Comparison of ENCODE assay signal across 24 cellular contexts in the genomic region with DNA sequence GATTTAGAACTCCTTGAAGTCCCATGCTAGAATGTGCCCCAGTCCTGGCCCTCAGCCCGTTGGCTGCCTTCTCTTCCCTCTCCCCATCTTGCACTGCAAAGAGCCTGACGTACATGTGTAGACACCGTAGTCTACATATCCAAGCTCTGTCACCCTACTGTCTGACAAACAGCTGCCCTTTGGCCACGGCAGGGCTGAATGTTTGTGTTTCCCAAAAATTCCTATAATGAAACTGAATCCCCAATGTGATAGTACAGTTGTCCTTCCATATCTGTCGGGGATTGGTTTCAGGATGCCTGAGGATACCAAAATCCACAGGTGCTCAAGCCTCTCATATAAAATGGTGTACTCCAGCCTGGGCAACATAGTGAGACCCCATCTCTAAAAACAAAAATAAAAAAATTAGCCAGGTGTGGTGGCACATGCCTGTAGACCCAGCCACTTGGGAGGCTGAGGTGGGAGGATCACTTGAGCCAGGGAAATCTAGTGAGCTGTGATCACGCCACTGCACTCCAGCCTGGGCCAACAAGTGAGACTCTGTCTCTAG.
"Had no signal": no experiment of that assay in that cellular context is flagged by ENCODE, and none has a peak within 500 bp of the region (broad histone marks: within the 10 kb centered on the region; RNA-seq: fewer than 3 reads in every experiment).

No MANE protein-coding gene starts in this region.

- H3K4me3 ChIP-seq: dorsolateral prefrontal cortex, hepatocyte, lung, spleen, tibial artery, upper lobe of left lung, uterus had no signal

- H3K27me3 ChIP-seq: dorsolateral prefrontal cortex, hepatocyte, spleen, tibial artery, upper lobe of left lung, uterus had no signal

- H3K27ac Mint-ChIP-seq: progenitor cell of endocrine pancreas; stimulated activated memory B cell treated with anti-CD40 and anti-IgM and Interleukin-4, amounts not matched to agents 10 μg/mL and 1 μg/mL and 100 μg/mL, for 72 hours; stimulated activated naive CD8-positive, alpha-beta T cell treated with anti-CD3 and anti-CD28 coated beads, Interleukin-15, Interleukin-2, amounts not matched to agents 100 ng/mL and 50 ng/mL, for 24 hours had no signal

- H3K4me1 ChIP-seq: tibial artery, uterus had no signal

- H3K4me3 Mint-ChIP-seq: naive thymus-derived CD8-positive, alpha-beta T cell; neural crest cell; stimulated activated memory B cell treated with anti-CD40 and anti-IgM and Interleukin-4, amounts not matched to agents 10 μg/mL and 1 μg/mL and 100 μg/mL, for 72 hours; stimulated activated naive CD8-positive, alpha-beta T cell treated with anti-CD3 and anti-CD28 coated beads, Interleukin-15, Interleukin-2, amounts not matched to agents 100 ng/mL and 50 ng/mL, for 24 hours had no signal

- H3K27ac ChIP-seq: hepatocyte, spleen, tibial artery, upper lobe of left lung, uterus had no signal

- DNase-seq: cortex of kidney; dorsolateral prefrontal cortex; effector CD8-positive, alpha-beta T cell; foreskin melanocyte; head of caudate nucleus; kidney; left colon; left ventricle myocardium superior; mesenchymal stem cell; naive thymus-derived CD8-positive, alpha-beta T cell; right cardiac atrium; spleen; stimulated activated CD4-positive, alpha-beta T cell treated with anti-CD3 and anti-CD28 coated beads, Interleukin-15, amount 100 ng/mL, for 24 hours; stimulated activated CD4-positive, alpha-beta T cell treated with anti-CD3 and anti-CD28 coated beads, Interleukin-1b, Interleukin-23, amount 100 ng/mL, for 48 hours; stimulated activated CD4-positive, alpha-beta T cell treated with anti-CD3 and anti-CD28 coated beads, Interleukin-4, amount 100 ng/mL, for 24 hours; tibial artery; upper lobe of left lung; uterus had no signal

- H3K36me3 Mint-ChIP-seq: stimulated activated memory B cell treated with anti-CD40 and anti-IgM and Interleukin-4, amounts not matched to agents 10 μg/mL and 1 μg/mL and 100 μg/mL, for 72 hours had no signal

- H3K9me3 Mint-ChIP-seq: naive thymus-derived CD8-positive, alpha-beta T cell; neural crest cell; stimulated activated memory B cell treated with anti-CD40 and anti-IgM and Interleukin-4, amounts not matched to agents 10 μg/mL and 1 μg/mL and 100 μg/mL, for 72 hours; stimulated activated naive CD8-positive, alpha-beta T cell treated with anti-CD3 and anti-CD28 coated beads, Interleukin-15, Interleukin-2, amounts not matched to agents 100 ng/mL and 50 ng/mL, for 24 hours had no signal

- H3K27me3 Mint-ChIP-seq: stimulated activated memory B cell treated with anti-CD40 and anti-IgM and Interleukin-4, amounts not matched to agents 10 μg/mL and 1 μg/mL and 100 μg/mL, for 72 hours; stimulated activated naive CD8-positive, alpha-beta T cell treated with anti-CD3 and anti-CD28 coated beads, Interleukin-15, Interleukin-2, amounts not matched to agents 100 ng/mL and 50 ng/mL, for 24 hours had no signal

- ATAC-seq: left colon; left ventricle myocardium superior; naive thymus-derived CD8-positive, alpha-beta T cell; right cardiac atrium; stimulated activated memory B cell treated with anti-CD40 and anti-IgM and Interleukin-4, amounts not matched to agents 10 μg/mL and 1 μg/mL and 100 μg/mL, for 72 hours had no signal

- H3K9me3 ChIP-seq: spleen, tibial artery, upper lobe of left lung, uterus had no signal

- H3K36me3 ChIP-seq: uterus had no signal
